Comparison of ENCODE assay signal across 8 cellular contexts in the genomic region with DNA sequence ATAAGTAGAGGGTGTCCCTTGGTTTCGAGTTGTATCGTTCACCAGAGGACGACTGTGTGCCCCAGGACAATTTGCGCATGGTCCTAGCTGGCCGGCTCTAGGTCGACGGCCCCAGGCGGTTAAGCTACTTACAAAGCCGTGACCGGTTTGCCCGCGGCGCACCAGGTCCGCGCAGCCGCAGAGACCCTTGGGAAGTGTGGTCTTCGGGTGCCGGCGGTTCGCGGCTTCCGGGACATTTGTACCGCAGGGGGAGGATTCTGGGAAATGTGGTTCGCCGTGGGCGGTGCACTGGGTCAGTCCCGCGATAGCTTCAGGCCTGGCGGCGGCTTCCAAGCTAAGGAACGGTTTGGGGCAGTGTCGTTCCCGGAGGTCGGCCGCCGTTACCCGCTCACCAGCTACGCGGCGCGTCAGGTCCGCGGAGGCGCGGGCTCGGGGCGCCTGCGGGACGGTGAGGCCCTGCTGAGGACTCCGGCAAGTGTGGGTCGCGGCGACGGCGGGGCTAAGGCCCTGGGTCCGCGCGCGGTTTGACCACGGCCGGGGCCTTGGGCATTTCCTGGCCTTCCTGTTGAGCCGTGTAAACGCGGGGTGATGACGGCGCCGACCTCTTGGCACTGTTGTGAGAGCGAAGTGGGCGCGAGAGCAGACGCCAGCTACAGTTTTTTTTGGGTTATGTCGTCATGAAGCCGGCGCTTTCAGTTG.
DNase-seq lines count a peak whose midpoint lies in the region; ATAC-seq and FAIRE-seq lines count a peak whose summit lies in the region.

A gene (plus strand): TSS at position 293 of the 699 bp plus-strand sequence. CDS start 1,127 bp downstream, outside the sequence.

- peak within 1 kb of the TSS; percentile 83 for H3K9ac ChIP-seq in NT2/D1 (ENCODE audit: insufficient read length, low read depth)

- ATAC-seq in GM21367 (IDR thresholded peaks at IDR 0.05; ENCODE audit: unreplicated experiment): peak; percentile 79

- no peaks in the 10 kb centered on the region for H3K27me3 ChIP-seq in NT2/D1 (ENCODE audit: insufficient read depth, insufficient read length)

- peak within 1 kb of the TSS; percentile 74 for H3K4me3 ChIP-seq in NT2/D1 (ENCODE audit: insufficient read length, low read depth)

- DNase-seq in COR-L47 (lab: John Stamatoyannopoulos, UW) (peak; percentile 94), HTR-8/SVneo (ENCODE audit: insufficient read length, low spot score) (peak; percentile 94), NT2/D1 (ENCODE audit: low read depth, low spot score) (peak; percentile 85), midbrain (lab: John Stamatoyannopoulos, UW) (peak; percentile 97)
- DNase-seq in activated CD8-positive, alpha-beta memory T cell treated with anti-CD3 and anti-CD28 coated beads, Interleukin-2, amount 50 U/mL, for 4 hours: peak; percentile 95
- peak; percentile 88 to 90 for DNase-seq in stimulated activated CD8-positive, alpha-beta memory T cell treated with anti-CD3 and anti-CD28 coated beads, Interleukin-2, amount 100 ng/mL, for 1 hour (ENCODE audit: low read depth in 2 of 2)

- H3K36me3 ChIP-seq in NT2/D1 (ENCODE audit: insufficient read depth, insufficient read length, low read length): peaks cover 28% of the 10 kb centered on the region

- H3K9me3 ChIP-seq in NT2/D1 (ENCODE audit: insufficient read depth, low read length): 0 out of 2 replicates have a peak, but pooled peaks cover under 1% of the 10 kb centered on the region

- H3K4me1 ChIP-seq in NT2/D1 (ENCODE audit: insufficient read depth, insufficient read length): no peaks in the 10 kb centered on the region

- peak; percentile 86 for FAIRE-seq in HTR-8/SVneo (lab: Jason Lieb, UNC)
- FAIRE-seq in endometrium (lab: Jason Lieb, UNC): peak; percentile 73

Comparison
In these comparisons a context has a peak if more than half of its experiments do, and no peak if none do; other contexts are left out.
1. Peak in every context shown above with its lines: DNase-seq, ATAC-seq and H3K4me3 ChIP-seq.